ENCODE assay signal across 8 cellular contexts in the genomic region with DNA sequence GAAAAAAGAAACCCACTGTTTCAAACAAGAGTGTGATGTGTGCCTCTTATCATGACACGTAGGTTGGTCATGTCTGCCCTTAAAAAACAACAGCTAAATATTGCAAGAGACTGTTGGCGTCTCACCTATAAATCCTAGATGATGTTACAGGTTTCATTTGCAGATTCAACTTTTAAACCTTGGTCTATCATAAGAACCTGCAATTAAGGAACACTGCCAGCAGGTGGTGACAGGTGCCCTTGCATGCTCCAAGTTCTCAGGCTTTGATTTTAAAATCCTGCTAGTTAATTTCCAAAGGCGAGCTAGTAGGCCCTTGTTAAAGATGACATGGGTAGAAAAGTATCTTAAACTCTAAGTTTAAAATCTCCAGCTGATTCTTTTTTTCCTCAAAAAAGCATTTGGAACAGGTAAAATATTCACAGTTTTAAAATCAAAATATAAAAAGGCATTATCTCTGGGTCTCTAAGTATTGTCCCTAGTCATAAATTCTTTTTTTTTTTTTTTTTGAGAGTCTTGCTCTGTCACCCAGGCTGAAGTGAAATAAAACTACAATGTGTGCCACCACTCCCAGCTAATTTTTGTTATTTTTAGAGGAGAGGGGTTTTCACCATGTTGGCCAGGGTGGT. TPM values are rescaled to one million over a fixed set of nuclear protein-coding genes. Genes with fewer than 3 reads are reported as not detected.
DNase-seq lines count a peak whose midpoint lies in the region; ATAC-seq, FAIRE-seq and TF ChIP-seq lines count a peak whose summit lies in the region.

No MANE protein-coding gene starts in this region.

- TF ChIP-seq CTCF in D721Med (IDR thresholded peaks at IDR 0.05; ENCODE audit: insufficient read depth, missing control alignments): peak; percentile 88

- DNase-seq in D721Med (ENCODE audit: insufficient read length, low spot score) (no peak), SHP77 treated with DMSO at 0.1 percent for 48 hours (lab: John Stamatoyannopoulos, UW) (peak; percentile 14), iPS DF 4.7 (ENCODE audit: extremely low read depth, low spot score) (peak; percentile 33)
- DNase-seq in activated naive CD4-positive, alpha-beta T cell treated with Interleukin-2 at 50 U/mL for 16 hours: peak; percentile 63
- peak; percentile 73 for DNase-seq in stimulated activated CD4-positive, alpha-beta T cell treated with anti-CD3 and anti-CD28 coated beads, Interleukin-4, amount 100 ng/mL, for 24 hours

- H3K9me3 Mint-ChIP-seq in IgD-negative memory B cell: no peaks in the 10 kb centered on the region

- no peaks in the 10 kb centered on the region for H3K36me3 Mint-ChIP-seq in IgD-negative memory B cell

- ATAC-seq in GM18907 (IDR thresholded peaks at IDR 0.05; ENCODE audit: unreplicated experiment) (no peak), GM19324 (IDR thresholded peaks at IDR 0.05; ENCODE audit: low FRiP score, unreplicated experiment) (no peak)

- peaks cover 21 to 28% (median 24%) of the 10 kb centered on the region in 3 donors for H3K4me1 Mint-ChIP-seq in IgD-negative memory B cell

- H3K27me3 Mint-ChIP-seq in IgD-negative memory B cell: no peaks in the 10 kb centered on the region

- peak overlapping the region in 2 of 3 donors; percentile 51 to 82 for H3K27ac Mint-ChIP-seq in IgD-negative memory B cell

- no peak for FAIRE-seq in D721Med (lab: Jason Lieb, UNC)

- H3K4me3 Mint-ChIP-seq in IgD-negative memory B cell: peak overlapping the region in 3 of 4 donors; percentile 36 to 73 (median 60)

RNA-seq across cellular contexts. Expression of a gene that starts 39.1 kb away (rescaled TPM):
- 24.7 TPM for polyA plus RNA-seq in IgD-negative memory B cell
